In the genomic region with DNA sequence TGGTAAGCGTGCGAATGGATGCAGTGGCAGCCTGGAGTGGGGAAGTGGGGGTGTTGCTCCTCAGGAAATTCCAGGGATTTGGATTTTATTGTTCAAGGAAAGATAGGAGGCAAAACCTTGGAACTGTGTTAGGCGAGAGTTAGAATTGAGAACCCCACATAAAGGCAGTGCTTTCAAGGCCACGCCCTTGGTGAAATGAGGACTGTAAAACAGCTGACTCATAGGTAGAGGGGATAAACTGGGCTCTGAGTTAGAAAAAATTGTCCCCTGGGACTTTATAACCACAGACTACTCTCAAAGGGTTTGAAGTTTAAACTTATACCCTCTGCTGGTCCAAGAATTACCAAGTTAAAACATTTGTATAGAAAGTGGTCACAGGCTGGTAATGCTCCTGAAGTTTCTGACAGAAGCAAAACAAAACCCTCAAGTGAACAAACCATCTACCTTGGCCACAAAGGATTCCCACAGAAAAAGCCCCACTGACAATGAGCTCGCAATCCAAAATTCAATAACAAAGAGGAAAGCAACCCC, we compare ENCODE assay signal across 1 cellular context.
TF ChIP-seq lines count a peak whose summit lies in the region.

No MANE protein-coding gene starts in this region.

TF ChIP-seq in K562, 482 proteins besides CTCF, POLR2A, EP300 and RAD21 (continued from another document and continues in another):
- no peak for TF ChIP-seq HEY1 (CRISPR knock-in tag; IDR thresholded peaks at IDR 0.05; ENCODE audit: borderline replicate concordance)
- TF ChIP-seq ELF1 (tag; IDR thresholded peaks at IDR 0.05) = no peak
- no peak for TF ChIP-seq GABPB1 (CRISPR knock-in tag; IDR thresholded peaks at IDR 0.05)
- no peak for TF ChIP-seq COPS2 (conservative IDR thresholded peaks at IDR 0.05)
- TF ChIP-seq, protein P1, sequence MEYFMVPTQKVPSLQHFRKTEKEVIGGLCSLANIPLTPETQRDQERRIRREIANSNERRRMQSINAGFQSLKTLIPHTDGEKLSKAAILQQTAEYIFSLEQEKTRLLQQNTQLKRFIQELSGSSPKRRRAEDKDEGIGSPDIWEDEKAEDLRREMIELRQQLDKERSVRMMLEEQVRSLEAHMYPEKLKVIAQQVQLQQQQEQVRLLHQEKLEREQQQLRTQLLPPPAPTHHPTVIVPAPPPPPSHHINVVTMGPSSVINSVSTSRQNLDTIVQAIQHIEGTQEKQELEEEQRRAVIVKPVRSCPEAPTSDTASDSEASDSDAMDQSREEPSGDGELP (CRISPR knock-in tag; IDR thresholded peaks at IDR 0.05; ENCODE audit: borderline replicate concordance) = no peak
- TF ChIP-seq, protein P2, sequence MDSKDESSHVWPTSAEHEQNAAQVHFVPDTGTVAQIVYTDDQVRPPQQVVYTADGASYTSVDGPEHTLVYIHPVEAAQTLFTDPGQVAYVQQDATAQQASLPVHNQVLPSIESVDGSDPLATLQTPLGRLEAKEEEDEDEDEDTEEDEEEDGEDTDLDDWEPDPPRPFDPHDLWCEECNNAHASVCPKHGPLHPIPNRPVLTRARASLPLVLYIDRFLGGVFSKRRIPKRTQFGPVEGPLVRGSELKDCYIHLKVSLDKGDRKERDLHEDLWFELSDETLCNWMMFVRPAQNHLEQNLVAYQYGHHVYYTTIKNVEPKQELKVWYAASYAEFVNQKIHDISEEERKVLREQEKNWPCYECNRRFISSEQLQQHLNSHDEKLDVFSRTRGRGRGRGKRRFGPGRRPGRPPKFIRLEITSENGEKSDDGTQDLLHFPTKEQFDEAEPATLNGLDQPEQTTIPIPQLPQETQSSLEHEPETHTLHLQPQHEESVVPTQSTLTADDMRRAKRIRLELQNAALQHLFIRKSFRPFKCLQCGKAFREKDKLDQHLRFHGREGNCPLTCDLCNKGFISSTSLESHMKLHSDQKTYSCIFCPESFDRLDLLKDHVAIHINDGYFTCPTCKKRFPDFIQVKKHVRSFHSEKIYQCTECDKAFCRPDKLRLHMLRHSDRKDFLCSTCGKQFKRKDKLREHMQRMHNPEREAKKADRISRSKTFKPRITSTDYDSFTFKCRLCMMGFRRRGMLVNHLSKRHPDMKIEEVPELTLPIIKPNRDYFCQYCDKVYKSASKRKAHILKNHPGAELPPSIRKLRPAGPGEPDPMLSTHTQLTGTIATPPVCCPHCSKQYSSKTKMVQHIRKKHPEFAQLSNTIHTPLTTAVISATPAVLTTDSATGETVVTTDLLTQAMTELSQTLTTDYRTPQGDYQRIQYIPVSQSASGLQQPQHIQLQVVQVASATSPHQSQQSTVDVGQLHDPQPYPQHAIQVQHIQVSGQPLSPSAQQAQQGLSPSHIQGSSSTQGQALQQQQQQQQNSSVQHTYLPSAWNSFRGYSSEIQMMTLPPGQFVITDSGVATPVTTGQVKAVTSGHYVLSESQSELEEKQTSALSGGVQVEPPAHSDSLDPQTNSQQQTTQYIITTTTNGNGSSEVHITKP (IDR thresholded peaks at IDR 0.05; ENCODE audit: partially characterized antibody) = no peak
- TF ChIP-seq ZNF347 (CRISPR knock-in tag; IDR thresholded peaks at IDR 0.05; ENCODE audit: low read depth) = no peak
- no peak for TF ChIP-seq ZNF79 (CRISPR knock-in tag; IDR thresholded peaks at IDR 0.05; ENCODE audit: low read depth)
- TF ChIP-seq RBM39 (optimal IDR thresholded peaks at IDR 0.05; ENCODE audit: low read depth, low read length) = no peak
- no peak for TF ChIP-seq ZBTB2 (IDR thresholded peaks at IDR 0.05)
- TF ChIP-seq ZBTB40 (IDR thresholded peaks at IDR 0.05) = no peak
- TF ChIP-seq ZBTB40 (CRISPR knock-in tag; IDR thresholded peaks at IDR 0.05) = no peak
- TF ChIP-seq EZH2 (IDR thresholded peaks at IDR 0.05; ENCODE audit: borderline replicate concordance, low read depth, low read length) = no peak
- no peak for TF ChIP-seq ZBTB1 (CRISPR knock-in tag; IDR thresholded peaks at IDR 0.05; ENCODE audit: borderline replicate concordance, low read depth)
- peak; percentile 85 for TF ChIP-seq ZNF316 (IDR thresholded peaks at IDR 0.05)
- no peak for TF ChIP-seq MCM5 (IDR thresholded peaks at IDR 0.05; ENCODE audit: low read depth)
- no peak for TF ChIP-seq STAG1 (CRISPR knock-in tag; IDR thresholded peaks at IDR 0.05; ENCODE audit: borderline replicate concordance)
- TF ChIP-seq HMG20B (CRISPR knock-in tag; IDR thresholded peaks at IDR 0.05) = no peak
- TF ChIP-seq, protein P3, sequence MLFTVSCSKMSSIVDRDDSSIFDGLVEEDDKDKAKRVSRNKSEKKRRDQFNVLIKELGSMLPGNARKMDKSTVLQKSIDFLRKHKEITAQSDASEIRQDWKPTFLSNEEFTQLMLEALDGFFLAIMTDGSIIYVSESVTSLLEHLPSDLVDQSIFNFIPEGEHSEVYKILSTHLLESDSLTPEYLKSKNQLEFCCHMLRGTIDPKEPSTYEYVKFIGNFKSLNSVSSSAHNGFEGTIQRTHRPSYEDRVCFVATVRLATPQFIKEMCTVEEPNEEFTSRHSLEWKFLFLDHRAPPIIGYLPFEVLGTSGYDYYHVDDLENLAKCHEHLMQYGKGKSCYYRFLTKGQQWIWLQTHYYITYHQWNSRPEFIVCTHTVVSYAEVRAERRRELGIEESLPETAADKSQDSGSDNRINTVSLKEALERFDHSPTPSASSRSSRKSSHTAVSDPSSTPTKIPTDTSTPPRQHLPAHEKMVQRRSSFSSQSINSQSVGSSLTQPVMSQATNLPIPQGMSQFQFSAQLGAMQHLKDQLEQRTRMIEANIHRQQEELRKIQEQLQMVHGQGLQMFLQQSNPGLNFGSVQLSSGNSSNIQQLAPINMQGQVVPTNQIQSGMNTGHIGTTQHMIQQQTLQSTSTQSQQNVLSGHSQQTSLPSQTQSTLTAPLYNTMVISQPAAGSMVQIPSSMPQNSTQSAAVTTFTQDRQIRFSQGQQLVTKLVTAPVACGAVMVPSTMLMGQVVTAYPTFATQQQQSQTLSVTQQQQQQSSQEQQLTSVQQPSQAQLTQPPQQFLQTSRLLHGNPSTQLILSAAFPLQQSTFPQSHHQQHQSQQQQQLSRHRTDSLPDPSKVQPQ (CRISPR knock-in tag; IDR thresholded peaks at IDR 0.05; ENCODE audit: borderline replicate concordance) = no peak
- TF ChIP-seq ETS2 (tag; IDR thresholded peaks at IDR 0.05; ENCODE audit: borderline replicate concordance, poor library complexity, severe bottlenecking) = no peak
- no peak for TF ChIP-seq POLR3G (IDR thresholded peaks at IDR 0.05; ENCODE audit: extremely low read depth, insufficient read length, insufficient replicate concordance)
- no peak for TF ChIP-seq FOXP1 (CRISPR knock-in tag; IDR thresholded peaks at IDR 0.05)
- TF ChIP-seq MTA2 (IDR thresholded peaks at IDR 0.05; ENCODE audit: low read depth) = no peak
- TF ChIP-seq CBFB (CRISPR knock-in tag; IDR thresholded peaks at IDR 0.05) = no peak
- no peak for TF ChIP-seq ZNF146 (CRISPR knock-in tag; IDR thresholded peaks at IDR 0.05; ENCODE audit: unreplicated experiment)
- TF ChIP-seq, protein P4, sequence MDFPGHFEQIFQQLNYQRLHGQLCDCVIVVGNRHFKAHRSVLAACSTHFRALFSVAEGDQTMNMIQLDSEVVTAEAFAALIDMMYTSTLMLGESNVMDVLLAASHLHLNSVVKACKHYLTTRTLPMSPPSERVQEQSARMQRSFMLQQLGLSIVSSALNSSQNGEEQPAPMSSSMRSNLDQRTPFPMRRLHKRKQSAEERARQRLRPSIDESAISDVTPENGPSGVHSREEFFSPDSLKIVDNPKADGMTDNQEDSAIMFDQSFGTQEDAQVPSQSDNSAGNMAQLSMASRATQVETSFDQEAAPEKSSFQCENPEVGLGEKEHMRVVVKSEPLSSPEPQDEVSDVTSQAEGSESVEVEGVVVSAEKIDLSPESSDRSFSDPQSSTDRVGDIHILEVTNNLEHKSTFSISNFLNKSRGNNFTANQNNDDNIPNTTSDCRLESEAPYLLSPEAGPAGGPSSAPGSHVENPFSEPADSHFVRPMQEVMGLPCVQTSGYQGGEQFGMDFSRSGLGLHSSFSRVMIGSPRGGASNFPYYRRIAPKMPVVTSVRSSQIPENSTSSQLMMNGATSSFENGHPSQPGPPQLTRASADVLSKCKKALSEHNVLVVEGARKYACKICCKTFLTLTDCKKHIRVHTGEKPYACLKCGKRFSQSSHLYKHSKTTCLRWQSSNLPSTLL (IDR thresholded peaks at IDR 0.05) = no peak
